ENCODE assay signal across 20 cellular contexts in the genomic region with DNA sequence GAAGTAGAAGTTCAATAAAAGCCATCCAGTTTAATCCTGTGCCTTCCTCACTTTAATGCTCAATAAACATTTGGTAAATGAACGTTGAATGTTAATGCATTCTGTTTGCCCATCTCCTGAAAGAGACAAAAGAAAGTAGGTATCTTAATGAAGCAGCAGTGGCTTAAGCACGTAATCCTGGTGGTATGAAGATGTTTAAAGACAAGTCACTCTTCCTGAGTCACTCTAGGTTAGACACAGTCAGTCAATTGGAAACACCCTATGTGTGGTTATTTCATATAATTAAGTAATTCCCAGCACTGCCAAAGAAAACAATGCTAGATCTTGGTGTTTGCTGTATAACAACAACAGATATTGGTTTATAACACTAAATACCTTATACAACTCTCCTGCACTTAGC.
"Had no signal": no experiment of that assay in that cellular context is flagged by ENCODE, and none has a peak within 500 bp of the region (broad histone marks: within the 10 kb centered on the region; RNA-seq: fewer than 3 reads in every experiment).

No MANE protein-coding gene starts in this region.

- ATAC-seq: activated CD8-positive, alpha-beta T cell treated with anti-CD3 and anti-CD28 coated beads for 36 hours; esophagus mucosa; gastroesophageal sphincter; heart left ventricle; stimulated activated naive CD8-positive, alpha-beta T cell treated with anti-CD3 and anti-CD28 coated beads, Interleukin-15, Interleukin-2, amounts not matched to agents 100 U/mL and 50 U/mL, for 24 hours had no signal

- H3K36me3 ChIP-seq: colonic mucosa, gastroesophageal sphincter, heart left ventricle, left ventricle myocardium inferior had no signal

- H3K4me1 ChIP-seq: colonic mucosa, heart left ventricle, left ventricle myocardium inferior had no signal

- H3K27ac ChIP-seq: colonic mucosa, gastroesophageal sphincter, heart left ventricle, left ventricle myocardium inferior had no signal

- FAIRE-seq: endometrium had no signal

- H3K9me3 ChIP-seq: colonic mucosa, gastroesophageal sphincter, heart left ventricle, left ventricle myocardium inferior had no signal

- H3K27me3 ChIP-seq: colonic mucosa, gastroesophageal sphincter, heart left ventricle had no signal

- DNase-seq: activated CD4-positive, alpha-beta T cell treated with anti-CD3 and anti-CD28 coated beads, Interleukin-2, amount 10 ng/mL, durations not matched to agents 24 days and 14 days; activated CD8-positive, alpha-beta T cell treated with anti-CD3 and anti-CD28 coated beads for 36 hours; activated naive CD4-positive, alpha-beta T cell treated with Interleukin-2 at 50 U/mL for 16 hours; activated naive CD8-positive, alpha-beta T cell treated with anti-CD3 and anti-CD28 coated beads, Interleukin-2, amount 10 ng/mL, durations not matched to agents 7 days and 5 days; activated T-cell treated with anti-CD3 and anti-CD28 coated beads, Interleukin-2, amount 50 U/mL, for 1 hour; amygdala; colonic mucosa; heart left ventricle; left ventricle myocardium inferior; nephron progenitor cell; nucleus accumbens; posterior cingulate gyrus; retina; stimulated activated CD4-positive, alpha-beta T cell treated with anti-CD3 and anti-CD28 coated beads, Interleukin-2, amount 100 ng/mL, for 24 hours; stimulated activated naive CD8-positive, alpha-beta T cell treated with anti-CD3 and anti-CD28 coated beads, Interleukin-15, Interleukin-2, amounts not matched to agents 100 U/mL and 50 U/mL, for 24 hours; T-helper 9 cell; trophoblast cell had no signal

- H3K4me3 ChIP-seq: colonic mucosa, gastroesophageal sphincter, heart left ventricle, left ventricle myocardium inferior had no signal
